Comparison of ENCODE assay signal across 14 cellular contexts in genomic region chr13:39530996-39531395, GRCh38.
"Had no signal": no experiment of that assay in that cellular context is flagged by ENCODE, and none has a peak within 500 bp of the region (broad histone marks: within the 10 kb centered on the region; RNA-seq: fewer than 3 reads in every experiment).

No MANE protein-coding gene starts in this region.

- DNase-seq: activated CD4-positive, alpha-beta memory T cell treated with anti-CD3 and anti-CD28 coated beads for 36 hours; activated gamma-delta T cell; activated T-cell treated with anti-CD3 and anti-CD28 coated beads, Interleukin-2, amount 50 U/mL, for 4 hours; brain microvascular endothelial cell; dorsolateral prefrontal cortex; hypothalamus; left cardiac atrium; naive B cell; retina; T1000; tibial artery had no signal

- ATAC-seq: activated T-cell treated with anti-CD3 and anti-CD28 coated beads, Interleukin-2, amount 50 U/mL, for 4 hours had no signal

- H3K4me3 Mint-ChIP-seq: activated CD4-positive, alpha-beta memory T cell treated with anti-CD3 and anti-CD28 coated beads for 36 hours; activated naive CD8-positive, alpha-beta T cell; activated T-cell treated with anti-CD3 and anti-CD28 coated beads, Interleukin-2, amount 50 U/mL, for 4 hours had no signal

- H3K27ac ChIP-seq: brain microvascular endothelial cell, dorsolateral prefrontal cortex, tibial artery, vagina had no signal

- H3K27me3 ChIP-seq: brain microvascular endothelial cell, dorsolateral prefrontal cortex, tibial artery, vagina had no signal

- H3K36me3 Mint-ChIP-seq: activated CD4-positive, alpha-beta memory T cell treated with anti-CD3 and anti-CD28 coated beads for 36 hours; activated naive CD8-positive, alpha-beta T cell; naive B cell had no signal

- H3K4me1 Mint-ChIP-seq: naive B cell had no signal

- H3K36me3 ChIP-seq: brain microvascular endothelial cell, tibial artery, vagina had no signal

- H3K9me3 Mint-ChIP-seq: activated CD4-positive, alpha-beta memory T cell treated with anti-CD3 and anti-CD28 coated beads for 36 hours; activated T-cell treated with anti-CD3 and anti-CD28 coated beads, Interleukin-2, amount 50 U/mL, for 4 hours; naive B cell had no signal

- H3K4me3 ChIP-seq: dorsolateral prefrontal cortex, smooth muscle cell, tibial artery, vagina had no signal

- H3K4me2 ChIP-seq: smooth muscle cell had no signal

- H3K27ac Mint-ChIP-seq: activated CD4-positive, alpha-beta memory T cell treated with anti-CD3 and anti-CD28 coated beads for 36 hours; activated naive CD8-positive, alpha-beta T cell; naive B cell had no signal

- H3K9me3 ChIP-seq: tibial artery, vagina had no signal
